ENCODE assay signal across 1 cellular context in the genomic region with DNA sequence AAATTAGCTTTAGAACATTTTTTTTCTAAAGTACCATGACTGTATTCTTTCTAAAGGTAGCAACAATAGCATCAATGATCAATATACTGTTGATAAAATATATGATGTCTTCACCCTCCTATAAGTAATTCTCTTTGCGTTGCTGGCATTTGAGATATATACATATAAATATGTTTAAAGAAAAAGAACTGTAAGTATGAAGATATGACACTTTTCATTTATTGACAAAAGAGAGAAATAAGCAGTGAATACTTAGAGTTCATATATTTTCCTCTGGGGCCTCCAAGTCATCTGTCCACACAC.
TF ChIP-seq lines count a peak whose summit lies in the region.

No MANE protein-coding gene starts in this region.

TF ChIP-seq in HepG2, 621 proteins besides CTCF, POLR2A, EP300 and RAD21:
- TF ChIP-seq MXD4 (CRISPR knock-in tag; IDR thresholded peaks at IDR 0.05) (no peak), ZFP1 (CRISPR knock-in tag; IDR thresholded peaks at IDR 0.05) (no peak), MBD4 (IDR thresholded peaks at IDR 0.05; ENCODE audit: borderline replicate concordance, low read length) (no peak), ZNF572 (CRISPR knock-in tag; IDR thresholded peaks at IDR 0.05) (no peak), ZNF83 (CRISPR knock-in tag; IDR thresholded peaks at IDR 0.05; ENCODE audit: borderline replicate concordance) (no peak), TAF15 (IDR thresholded peaks at IDR 0.05; ENCODE audit: low read depth, low read length, poor library complexity, severe bottlenecking) (no peak)
- TF ChIP-seq, protein P1, sequence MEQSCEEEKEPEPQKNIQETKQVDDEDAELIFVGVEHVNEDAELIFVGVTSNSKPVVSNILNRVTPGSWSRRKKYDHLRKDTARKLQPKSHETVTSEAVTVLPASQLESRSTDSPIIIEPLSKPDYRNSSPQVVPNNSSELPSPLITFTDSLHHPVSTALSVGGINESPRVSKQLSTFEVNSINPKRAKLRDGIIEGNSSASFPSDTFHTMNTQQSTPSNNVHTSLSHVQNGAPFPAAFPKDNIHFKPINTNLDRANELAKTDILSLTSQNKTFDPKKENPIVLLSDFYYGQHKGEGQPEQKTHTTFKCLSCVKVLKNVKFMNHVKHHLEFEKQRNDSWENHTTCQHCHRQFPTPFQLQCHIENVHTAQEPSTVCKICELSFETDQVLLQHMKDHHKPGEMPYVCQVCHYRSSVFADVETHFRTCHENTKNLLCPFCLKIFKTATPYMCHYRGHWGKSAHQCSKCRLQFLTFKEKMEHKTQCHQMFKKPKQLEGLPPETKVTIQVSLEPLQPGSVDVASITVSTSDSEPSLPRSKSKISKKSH (CRISPR knock-in tag; IDR thresholded peaks at IDR 0.05; ENCODE audit: borderline replicate concordance) = no peak
TF ChIP-seq in HepG2: peak in this region for 0.
